Comparison of ENCODE assay signal across 11 cellular contexts in the genomic region with DNA sequence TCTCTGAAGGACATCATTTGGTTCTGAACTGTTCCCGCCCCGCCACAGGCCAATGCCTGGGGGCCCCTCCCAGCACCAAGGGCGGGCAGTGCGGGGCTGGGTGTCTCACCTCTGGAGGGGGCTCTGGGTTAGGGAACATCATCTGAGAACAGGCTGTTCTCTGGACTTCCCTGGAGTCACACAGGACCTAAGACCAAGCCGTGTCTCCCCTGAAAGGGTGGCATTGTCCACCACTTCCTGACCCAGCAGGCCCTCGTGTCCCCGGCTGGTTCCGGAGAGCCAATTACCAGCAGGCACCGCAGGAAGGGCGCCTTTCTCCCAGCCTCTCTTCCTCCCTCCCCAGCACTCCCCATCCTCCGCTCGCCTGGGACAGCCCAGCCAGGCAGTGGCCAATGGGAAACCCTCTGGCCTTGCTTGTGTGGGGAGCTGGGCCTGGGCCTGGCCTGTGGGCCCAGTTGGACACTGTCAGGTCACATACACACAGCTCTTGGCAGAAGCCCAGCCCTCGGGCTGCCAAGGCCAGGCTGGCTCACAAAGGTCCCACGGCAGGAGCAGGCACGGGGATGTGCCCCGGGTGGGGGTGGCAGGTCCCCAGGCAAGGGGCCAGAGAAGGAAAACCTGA.
DNase-seq lines count a peak whose midpoint lies in the region.
"Had no signal": no experiment of that assay in that cellular context is flagged by ENCODE, and none has a peak within 500 bp of the region (broad histone marks: within the 10 kb centered on the region; RNA-seq: fewer than 3 reads in every experiment).

No MANE protein-coding gene starts in this region.

- H3K9ac ChIP-seq in iPS-20b (ENCODE audit: low read depth, low read length) = peak overlapping the region; percentile 58; the same call in 1 of the 2 replicates

- no peak overlapping the region for H3K4me3 ChIP-seq in iPS-20b (ENCODE audit: low read length)

- peak; percentile 48 for DNase-seq in D341Med (ENCODE audit: low spot score)
- peak; percentile 22 to 97 (median 92) for DNase-seq in caudate nucleus (lab: John Stamatoyannopoulos, UW)
- peak; percentile 98 for DNase-seq in pons (ENCODE audit: low spot score)
- no peak for DNase-seq in H4 (ENCODE audit: low spot score)
- no peak for DNase-seq in GM19240 (ENCODE audit: insufficient read length, low spot score)
- DNase-seq in NCI-H2227 treated with DMSO at 0.1 percent for 48 hours (lab: John Stamatoyannopoulos, UW) = no peak
- DNase-seq in activated CD4-positive, alpha-beta T cell treated with anti-CD3 and anti-CD28 coated beads, Interleukin-2, amount 50 U/mL, for 4 hours = no peak
- DNase-seq: NCI-H524, small intestine had no signal

- H3K9me3 ChIP-seq in iPS-20b (ENCODE audit: insufficient read depth, low read depth, low read length) = no peaks in the 10 kb centered on the region

- H3K4me1 ChIP-seq in iPS-20b (ENCODE audit: insufficient read depth, low read length) = no peaks in the 10 kb centered on the region; the same call in 1 of the 2 replicates

- H3K36me3 ChIP-seq in iPS-20b (ENCODE audit: insufficient read depth, low read depth, low read length) = peaks cover 15% of the 10 kb centered on the region; the same call in 1 of the 2 replicates

- no peaks in the 10 kb centered on the region for H3K27me3 ChIP-seq in iPS-20b (ENCODE audit: insufficient read depth, low read length)

- H3K27ac ChIP-seq in caudate nucleus (ENCODE audit: low read depth, low read length) (peak overlapping the region; percentile 95), iPS-20b (ENCODE audit: low read length) (peak overlapping the region; percentile 27)
- H3K27ac ChIP-seq: epithelial cell of prostate had no signal

Comparison
In these comparisons a context has a peak if more than half of its experiments do, and no peak if none do; other contexts are left out.
1. DNase-seq: peak in D341Med (single experiment), caudate nucleus (61 of 61) and pons (single experiment); none in H4 (single experiment), GM19240 (single experiment), NCI-H2227 treated with DMSO at 0.1 percent for 48 hours (single experiment) and activated CD4-positive, alpha-beta T cell treated with anti-CD3 and anti-CD28 coated beads, Interleukin-2, amount 50 U/mL, for 4 hours (0 of 2).